Comparison of ENCODE assay signal across 1 cellular context in the genomic region with DNA sequence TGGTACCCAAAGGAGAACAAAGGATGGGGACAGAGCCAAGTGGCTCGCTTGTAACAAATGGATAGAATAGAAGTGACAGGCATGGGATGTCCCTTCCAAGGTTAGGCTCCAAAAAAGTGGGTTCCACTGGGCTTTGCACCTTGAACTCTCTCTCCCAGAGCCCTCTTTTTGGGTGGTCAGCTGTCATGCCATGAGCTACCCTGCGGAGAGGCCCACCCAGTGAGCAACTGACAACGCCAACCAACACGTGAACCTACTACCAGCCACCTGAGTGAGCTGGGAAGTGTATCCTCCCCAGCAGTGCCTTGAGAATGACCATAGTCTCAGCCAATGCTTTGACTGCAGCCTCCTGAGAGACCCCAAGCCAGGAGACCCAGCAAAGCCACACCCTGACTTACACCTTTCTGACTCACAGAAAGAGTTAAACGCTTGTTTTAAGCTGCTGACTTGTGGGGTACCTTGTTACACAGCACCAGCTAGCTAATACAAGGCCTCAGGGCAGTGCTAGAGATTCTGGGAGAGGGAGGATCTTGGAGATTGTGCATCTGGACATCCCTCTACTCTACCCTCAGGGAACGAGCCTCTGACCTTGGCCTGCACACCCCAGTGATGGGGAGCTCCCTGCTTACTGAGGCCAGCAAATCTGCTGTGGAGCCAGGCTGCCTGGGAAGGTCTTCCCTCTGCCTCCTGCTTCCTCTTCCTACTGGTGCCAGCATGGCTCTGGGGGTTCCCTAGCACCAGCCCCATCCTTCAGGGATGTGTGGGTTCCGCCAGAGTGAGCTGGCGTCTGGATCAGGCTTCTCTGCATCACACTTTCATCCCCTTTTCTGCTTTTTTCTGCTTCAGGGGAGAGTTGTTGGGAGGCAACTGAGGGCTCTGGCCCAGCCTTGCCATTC.
TF ChIP-seq lines count a peak whose summit lies in the region.

No MANE protein-coding gene starts in this region.

TF ChIP-seq in H1, 55 proteins besides CTCF, POLR2A, EP300 and RAD21:
- TF ChIP-seq ATF3 (IDR thresholded peaks at IDR 0.05; ENCODE audit: insufficient read depth, low read depth, low read length) = no peak
- TF ChIP-seq MAX (IDR thresholded peaks at IDR 0.05) = no peak
- TF ChIP-seq JUND (IDR thresholded peaks at IDR 0.05; ENCODE audit: low read length) = no peak
- no peak for TF ChIP-seq TCF12 (IDR thresholded peaks at IDR 0.05; ENCODE audit: low read depth, low read length)
